Comparison of ENCODE assay signal across 1 cellular context in the genomic region with DNA sequence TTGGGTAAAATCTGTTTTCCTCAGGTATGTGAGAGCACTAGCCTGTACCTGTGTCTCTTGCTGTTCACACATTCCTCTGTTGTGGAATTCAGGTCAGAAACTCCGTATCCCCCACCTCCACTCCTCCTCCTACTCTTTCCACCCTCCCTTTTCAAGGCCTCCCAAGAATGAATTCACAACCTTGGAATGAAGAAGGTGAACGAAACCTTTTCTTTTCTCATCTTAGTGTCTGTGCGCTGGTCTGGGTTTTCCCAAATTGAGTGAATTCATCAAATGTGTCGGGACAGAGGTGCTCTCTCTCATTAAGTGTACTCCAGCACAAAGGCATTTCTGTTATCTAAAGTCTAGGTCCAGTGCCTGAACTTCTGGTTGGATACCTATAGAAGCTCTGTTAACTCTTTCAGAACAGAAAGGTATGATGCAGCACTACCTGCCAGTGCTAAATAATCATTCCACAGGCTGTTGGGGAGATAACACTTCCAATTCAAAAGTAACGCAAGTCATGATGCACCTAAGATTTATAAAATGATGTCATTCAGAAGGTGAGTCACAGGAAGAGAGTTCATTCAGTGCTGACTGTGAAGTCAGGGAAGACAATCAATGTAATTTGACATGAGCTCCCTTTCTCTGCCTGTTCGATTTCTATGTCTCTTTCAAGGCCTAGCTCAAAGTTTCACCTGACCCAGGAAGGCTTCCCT.
TF ChIP-seq lines count a peak whose summit lies in the region.

No MANE protein-coding gene starts in this region.

TF ChIP-seq in WTC11, 78 proteins besides CTCF, POLR2A, EP300 and RAD21 (continued from another document):
- TF ChIP-seq, protein P1, sequence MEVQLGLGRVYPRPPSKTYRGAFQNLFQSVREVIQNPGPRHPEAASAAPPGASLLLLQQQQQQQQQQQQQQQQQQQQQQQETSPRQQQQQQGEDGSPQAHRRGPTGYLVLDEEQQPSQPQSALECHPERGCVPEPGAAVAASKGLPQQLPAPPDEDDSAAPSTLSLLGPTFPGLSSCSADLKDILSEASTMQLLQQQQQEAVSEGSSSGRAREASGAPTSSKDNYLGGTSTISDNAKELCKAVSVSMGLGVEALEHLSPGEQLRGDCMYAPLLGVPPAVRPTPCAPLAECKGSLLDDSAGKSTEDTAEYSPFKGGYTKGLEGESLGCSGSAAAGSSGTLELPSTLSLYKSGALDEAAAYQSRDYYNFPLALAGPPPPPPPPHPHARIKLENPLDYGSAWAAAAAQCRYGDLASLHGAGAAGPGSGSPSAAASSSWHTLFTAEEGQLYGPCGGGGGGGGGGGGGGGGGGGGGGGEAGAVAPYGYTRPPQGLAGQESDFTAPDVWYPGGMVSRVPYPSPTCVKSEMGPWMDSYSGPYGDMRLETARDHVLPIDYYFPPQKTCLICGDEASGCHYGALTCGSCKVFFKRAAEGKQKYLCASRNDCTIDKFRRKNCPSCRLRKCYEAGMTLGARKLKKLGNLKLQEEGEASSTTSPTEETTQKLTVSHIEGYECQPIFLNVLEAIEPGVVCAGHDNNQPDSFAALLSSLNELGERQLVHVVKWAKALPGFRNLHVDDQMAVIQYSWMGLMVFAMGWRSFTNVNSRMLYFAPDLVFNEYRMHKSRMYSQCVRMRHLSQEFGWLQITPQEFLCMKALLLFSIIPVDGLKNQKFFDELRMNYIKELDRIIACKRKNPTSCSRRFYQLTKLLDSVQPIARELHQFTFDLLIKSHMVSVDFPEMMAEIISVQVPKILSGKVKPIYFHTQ (CRISPR knock-in tag; IDR thresholded peaks at IDR 0.05) = no peak
- TF ChIP-seq, protein P2, sequence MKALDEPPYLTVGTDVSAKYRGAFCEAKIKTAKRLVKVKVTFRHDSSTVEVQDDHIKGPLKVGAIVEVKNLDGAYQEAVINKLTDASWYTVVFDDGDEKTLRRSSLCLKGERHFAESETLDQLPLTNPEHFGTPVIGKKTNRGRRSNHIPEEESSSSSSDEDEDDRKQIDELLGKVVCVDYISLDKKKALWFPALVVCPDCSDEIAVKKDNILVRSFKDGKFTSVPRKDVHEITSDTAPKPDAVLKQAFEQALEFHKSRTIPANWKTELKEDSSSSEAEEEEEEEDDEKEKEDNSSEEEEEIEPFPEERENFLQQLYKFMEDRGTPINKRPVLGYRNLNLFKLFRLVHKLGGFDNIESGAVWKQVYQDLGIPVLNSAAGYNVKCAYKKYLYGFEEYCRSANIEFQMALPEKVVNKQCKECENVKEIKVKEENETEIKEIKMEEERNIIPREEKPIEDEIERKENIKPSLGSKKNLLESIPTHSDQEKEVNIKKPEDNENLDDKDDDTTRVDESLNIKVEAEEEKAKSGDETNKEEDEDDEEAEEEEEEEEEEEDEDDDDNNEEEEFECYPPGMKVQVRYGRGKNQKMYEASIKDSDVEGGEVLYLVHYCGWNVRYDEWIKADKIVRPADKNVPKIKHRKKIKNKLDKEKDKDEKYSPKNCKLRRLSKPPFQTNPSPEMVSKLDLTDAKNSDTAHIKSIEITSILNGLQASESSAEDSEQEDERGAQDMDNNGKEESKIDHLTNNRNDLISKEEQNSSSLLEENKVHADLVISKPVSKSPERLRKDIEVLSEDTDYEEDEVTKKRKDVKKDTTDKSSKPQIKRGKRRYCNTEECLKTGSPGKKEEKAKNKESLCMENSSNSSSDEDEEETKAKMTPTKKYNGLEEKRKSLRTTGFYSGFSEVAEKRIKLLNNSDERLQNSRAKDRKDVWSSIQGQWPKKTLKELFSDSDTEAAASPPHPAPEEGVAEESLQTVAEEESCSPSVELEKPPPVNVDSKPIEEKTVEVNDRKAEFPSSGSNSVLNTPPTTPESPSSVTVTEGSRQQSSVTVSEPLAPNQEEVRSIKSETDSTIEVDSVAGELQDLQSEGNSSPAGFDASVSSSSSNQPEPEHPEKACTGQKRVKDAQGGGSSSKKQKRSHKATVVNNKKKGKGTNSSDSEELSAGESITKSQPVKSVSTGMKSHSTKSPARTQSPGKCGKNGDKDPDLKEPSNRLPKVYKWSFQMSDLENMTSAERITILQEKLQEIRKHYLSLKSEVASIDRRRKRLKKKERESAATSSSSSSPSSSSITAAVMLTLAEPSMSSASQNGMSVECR (CRISPR knock-in tag; IDR thresholded peaks at IDR 0.05; ENCODE audit: borderline replicate concordance) = no peak
TF ChIP-seq in WTC11: peak in this region for 0.
